18 cellular contexts compared by ENCODE assay signal in genomic region chr6:72931325-72931903, GRCh38.
DNase-seq lines count a peak whose midpoint lies in the region; ATAC-seq, FAIRE-seq and TF ChIP-seq lines count a peak whose summit lies in the region.
"Had no signal": no experiment of that assay in that cellular context is flagged by ENCODE, and none has a peak within 500 bp of the region (broad histone marks: within the 10 kb centered on the region; RNA-seq: fewer than 3 reads in every experiment).

No MANE protein-coding gene starts in this region.

- no peaks in the 10 kb centered on the region for H3K4me1 ChIP-seq in cardiac muscle cell (ENCODE audit: low read depth)
- H3K4me1 ChIP-seq in heart right ventricle = no peaks in the 10 kb centered on the region
- no peaks in the 10 kb centered on the region for H3K4me1 ChIP-seq in mesendoderm (ENCODE audit: control insufficient read depth, low read depth, low read length)
- peaks cover 39% of the 10 kb centered on the region for H3K4me1 ChIP-seq in psoas muscle
- H3K4me1 ChIP-seq: BLaER1 had no signal

- no peak for DNase-seq in cardiac muscle cell (ENCODE audit: low read depth in 1 of 2, low spot score in 1 of 2)
- no peak for DNase-seq in heart right ventricle
- DNase-seq in WERI-Rb-1 = peak; percentile 52
- peak; percentile 59 for DNase-seq in mesendoderm
- no peak for DNase-seq in psoas muscle
- no peak for DNase-seq in mucosa of gallbladder (ENCODE audit: low spot score)
- no peak for DNase-seq in RCC 7860 (ENCODE audit: low spot score)
- DNase-seq: 8988T; AML-193; Calu3; CD4-positive, CD25-positive, alpha-beta regulatory T cell; DMS 273 treated with DMSO at 0.1 percent for 48 hours had no signal

- no peak overlapping the region for H2BK120ac ChIP-seq in mesendoderm (ENCODE audit: low read depth, low read length)

- TF ChIP-seq CTCF in cardiac muscle cell (IDR thresholded peaks at IDR 0.05; ENCODE audit: low read depth, low read length) (no peak), heart right ventricle (IDR thresholded peaks at IDR 0.05) (no peak), WERI-Rb-1 (IDR thresholded peaks at IDR 0.05; ENCODE audit: low read depth, low read length) (no peak), psoas muscle (IDR thresholded peaks at IDR 0.05) (no peak)

- no peak for FAIRE-seq in RCC 7860 (lab: Jason Lieb, UNC)
- FAIRE-seq: GM12878, GM18507 had no signal

- H3K79me1 ChIP-seq in mesendoderm (ENCODE audit: low read length) = no peaks in the 10 kb centered on the region

- H3K56ac ChIP-seq in mesendoderm (ENCODE audit: low read length) = no peak overlapping the region

- H3K4ac ChIP-seq in mesendoderm (ENCODE audit: low read depth, low read length) = no peak overlapping the region

- H4K8ac ChIP-seq in mesendoderm (ENCODE audit: low read depth, low read length) = no peak overlapping the region

- no peak overlapping the region for H3K9ac ChIP-seq in mesendoderm (ENCODE audit: low read length)
- H3K9ac ChIP-seq: BLaER1 had no signal

- intact Hi-C loops in heart right ventricle (cut with DNase I) = no loop called here
- intact Hi-C loops in psoas muscle (cut with DNase I) = no loop called here

- WGBS in heart right ventricle, 2 donors = 59 to 75% methylated on average over 4 of the region's 4 CpGs
- WGBS in mesendoderm (ENCODE audit: extremely low coverage, insufficient coverage, low lambda C conversion rate) = no CpG with 5 or more reads among the region's 4 CpGs
- 36 to 59% (median 40%) methylated on average over 4 of the region's 4 CpGs for WGBS in psoas muscle, 3 donors

- ATAC-seq in heart right ventricle = no peak
- peak in 3 of 4 donors; percentile 25 to 37 (median 33) for ATAC-seq in psoas muscle
- ATAC-seq in GM21367 (IDR thresholded peaks at IDR 0.05; ENCODE audit: unreplicated experiment) = no peak
- ATAC-seq: GM12878, HCT116 had no signal

- no peak overlapping the region for H4K5ac ChIP-seq in mesendoderm (ENCODE audit: low read length)

- H3K18ac ChIP-seq in mesendoderm (ENCODE audit: low read length) = no peak overlapping the region

- H2AK5ac ChIP-seq in mesendoderm (ENCODE audit: low read length) = no peak overlapping the region

- H3K9me3 ChIP-seq in cardiac muscle cell (ENCODE audit: low read depth) (no peaks in the 10 kb centered on the region), heart right ventricle (no peaks in the 10 kb centered on the region), WERI-Rb-1 (ENCODE audit: severe bottlenecking) (no peaks in the 10 kb centered on the region), psoas muscle (no peaks in the 10 kb centered on the region)
- H3K9me3 ChIP-seq: BLaER1 had no signal

- H3K36me3 ChIP-seq in cardiac muscle cell (no peaks in the 10 kb centered on the region), heart right ventricle (no peaks in the 10 kb centered on the region), WERI-Rb-1 (no peaks in the 10 kb centered on the region), mesendoderm (ENCODE audit: control insufficient read depth, insufficient read depth, low read length) (no peaks in the 10 kb centered on the region), psoas muscle (ENCODE audit: insufficient read depth in 1 of 2, low read depth in 1 of 2) (no peaks in the 10 kb centered on the region)
- H3K36me3 ChIP-seq: BLaER1 had no signal

- H3K23ac ChIP-seq in mesendoderm (ENCODE audit: low read length) = no peak overlapping the region

- H3K4me3 ChIP-seq in cardiac muscle cell (no peak overlapping the region), heart right ventricle (no peak overlapping the region), WERI-Rb-1 (ENCODE audit: low read depth, low read length) (no peak overlapping the region), mesendoderm (ENCODE audit: low read length) (no peak overlapping the region), psoas muscle (no peak overlapping the region)
- H3K4me3 ChIP-seq: BLaER1, GM12878 had no signal

- H3K79me2 ChIP-seq in mesendoderm (ENCODE audit: control insufficient read depth, insufficient read depth, low read length) = no peaks in the 10 kb centered on the region

- H3K27me3 ChIP-seq in cardiac muscle cell (no peaks in the 10 kb centered on the region), heart right ventricle (peaks cover 0 to 3% (median 0%) of the 10 kb centered on the region in 7 donors), WERI-Rb-1 (ENCODE audit: insufficient read depth, low read depth, severe bottlenecking) (no peaks in the 10 kb centered on the region), mesendoderm (ENCODE audit: insufficient read depth, low read length, poor library complexity) (peaks cover 1% of the 10 kb centered on the region), psoas muscle (ENCODE audit: insufficient read depth in 3 of 3, low read length in 2 of 3) (no peaks in the 10 kb centered on the region)
- H3K27me3 ChIP-seq: BLaER1 had no signal

- peak overlapping the region; percentile 32 for H3K27ac ChIP-seq in cardiac muscle cell
- no peak overlapping the region for H3K27ac ChIP-seq in heart right ventricle
- H3K27ac ChIP-seq in WERI-Rb-1 = peak overlapping the region; percentile 85
- no peak overlapping the region for H3K27ac ChIP-seq in mesendoderm (ENCODE audit: low read depth, low read length)
- peak overlapping the region; percentile 27 for H3K27ac ChIP-seq in psoas muscle
- H3K27ac ChIP-seq: BLaER1, HL-60 had no signal

- H2BK15ac ChIP-seq in mesendoderm (replicated peaks; ENCODE audit: low read depth) = no peak overlapping the region

- no peak overlapping the region for H2BK5ac ChIP-seq in mesendoderm (ENCODE audit: low read length)

- H3K4me2 ChIP-seq in mesendoderm (ENCODE audit: low read length) = no peak overlapping the region
- H3K4me2 ChIP-seq: BLaER1 had no signal

Comparison
In these comparisons a context has a peak if more than half of its experiments do, and no peak if none do; other contexts are left out.
1. H3K27ac ChIP-seq: peak in cardiac muscle cell (single experiment), WERI-Rb-1 (single experiment) and psoas muscle (single experiment); none in heart right ventricle (0 of 10) and mesendoderm (single experiment).
2. DNase-seq: peak in WERI-Rb-1 (single experiment) and mesendoderm (single experiment); none in cardiac muscle cell (0 of 2), heart right ventricle (0 of 2), psoas muscle (0 of 2), mucosa of gallbladder (single experiment) and RCC 7860 (single experiment).
3. ATAC-seq: peak in psoas muscle (3 of 4); none in heart right ventricle (0 of 8) and GM21367 (single experiment).